In the genomic region with DNA sequence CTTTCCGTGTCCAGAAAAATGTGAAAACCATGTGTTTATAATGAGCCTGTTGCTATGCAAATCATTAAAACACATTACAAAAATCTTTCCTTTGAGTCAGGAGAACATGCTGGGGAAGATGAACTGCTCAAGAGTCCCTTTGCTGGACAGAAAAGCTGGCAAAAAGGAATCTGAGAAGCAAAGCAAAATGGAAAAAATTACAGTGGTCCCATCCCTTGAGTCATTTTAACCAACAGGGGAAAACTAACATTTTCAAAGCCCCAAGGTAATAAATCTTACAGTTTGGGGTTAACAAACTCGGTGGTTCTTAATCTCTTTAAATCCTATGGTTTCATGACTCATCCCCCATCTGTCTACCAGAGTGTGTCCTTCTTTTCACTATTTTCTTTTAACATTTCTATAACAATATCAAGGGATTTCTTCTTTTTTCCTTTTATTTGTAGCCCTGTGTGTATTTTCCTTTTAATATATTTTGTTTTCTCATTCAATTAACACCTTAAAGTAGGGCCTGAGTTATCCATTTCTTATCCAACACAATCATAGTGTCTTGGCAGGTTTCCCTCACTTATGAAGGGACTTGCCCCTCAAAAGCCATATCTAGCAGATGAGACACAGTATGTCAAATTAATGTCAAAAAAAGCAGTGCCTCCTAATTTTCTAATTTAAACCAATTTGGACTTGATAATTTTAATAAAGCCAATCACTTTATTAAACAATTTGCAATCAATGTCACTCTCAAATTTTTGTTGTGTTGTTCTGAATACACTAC, we compare ENCODE assay signal across 11 cellular contexts.
DNase-seq lines count a peak whose midpoint lies in the region; ATAC-seq and TF ChIP-seq lines count a peak whose summit lies in the region.
"Had no signal": no experiment of that assay in that cellular context is flagged by ENCODE, and none has a peak within 500 bp of the region (broad histone marks: within the 10 kb centered on the region; RNA-seq: fewer than 3 reads in every experiment).

No MANE protein-coding gene starts in this region.

- H3K9me3 ChIP-seq in left lung (no peaks in the 10 kb centered on the region), vagina (no peaks in the 10 kb centered on the region)
- H3K9me3 ChIP-seq: adrenal gland, neutrophil had no signal

- in situ Hi-C loops in KBM-7 (cut with MboI; ENCODE audit: low pct_unique_long_range_greater_than_20kb, low sequenced_read_pairs), result no loop called here

- H3K4me1 ChIP-seq in left lung, result no peaks in the 10 kb centered on the region
- H3K4me1 ChIP-seq in vagina, result peaks cover 34% of the 10 kb centered on the region

- peaks cover 33% of the 10 kb centered on the region for H3K4me1 Mint-ChIP-seq in activated naive CD8-positive, alpha-beta T cell treated with anti-CD3 and anti-CD28 coated beads for 36 hours
- H3K4me1 Mint-ChIP-seq in effector memory CD8-positive, alpha-beta T cell (ENCODE audit: low read depth in 2 of 2), result peaks cover 0 to 3% of the 10 kb centered on the region in 2 donors

- H3K9me3 Mint-ChIP-seq in activated naive CD8-positive, alpha-beta T cell treated with anti-CD3 and anti-CD28 coated beads for 36 hours, result peaks cover 2% of the 10 kb centered on the region
- no peaks in the 10 kb centered on the region for H3K9me3 Mint-ChIP-seq in effector memory CD8-positive, alpha-beta T cell

- H3K27ac Mint-ChIP-seq in activated naive CD8-positive, alpha-beta T cell treated with anti-CD3 and anti-CD28 coated beads for 36 hours, result peak overlapping the region; percentile 85
- H3K27ac Mint-ChIP-seq in effector memory CD8-positive, alpha-beta T cell, result no peak overlapping the region

- H3K4me3 Mint-ChIP-seq in activated naive CD8-positive, alpha-beta T cell treated with anti-CD3 and anti-CD28 coated beads for 36 hours, result no peak overlapping the region
- H3K4me3 Mint-ChIP-seq in effector memory CD8-positive, alpha-beta T cell, result no peak overlapping the region

- H3K4me3 ChIP-seq in left lung, result no peak overlapping the region
- H3K4me3 ChIP-seq in vagina, result no peak overlapping the region
- H3K4me3 ChIP-seq: adrenal gland had no signal

- TF ChIP-seq POLR2A in vagina (IDR thresholded peaks at IDR 0.05), result no peak

- H3K36me3 ChIP-seq in left lung, result no peaks in the 10 kb centered on the region
- no peaks in the 10 kb centered on the region for H3K36me3 ChIP-seq in vagina
- H3K36me3 ChIP-seq: adrenal gland, neutrophil had no signal

- ATAC-seq in left lung (peak; percentile 60), GM21367 (IDR thresholded peaks at IDR 0.05; ENCODE audit: unreplicated experiment) (no peak), GM21786 (IDR thresholded peaks at IDR 0.05; ENCODE audit: unreplicated experiment) (no peak)
- ATAC-seq in effector memory CD8-positive, alpha-beta T cell (replicated peaks), result no peak

- H3K27ac ChIP-seq in left lung (peak overlapping the region in 1 of 2 donors; percentile 27), vagina (no peak overlapping the region)
- H3K27ac ChIP-seq: neutrophil had no signal

- intact Hi-C loops in left lung (cut with DNase I) (no loop called here), vagina (cut with DNase I) (no loop called here)

- DNase-seq in AG20443 (ENCODE audit: low spot score) (peak; percentile 66), KBM-7 (peak; percentile 51), left lung (no peak), vagina (ENCODE audit: extremely low spot score in 2 of 2) (no peak)
- no peak for DNase-seq in activated naive CD8-positive, alpha-beta T cell treated with anti-CD3 and anti-CD28 coated beads for 36 hours
- DNase-seq in effector memory CD8-positive, alpha-beta T cell, result no peak
- DNase-seq: adrenal gland, NCI-H1436 treated with DMSO at 0.1 percent for 48 hours had no signal

- H3K27me3 ChIP-seq in left lung (no peaks in the 10 kb centered on the region), vagina (no peaks in the 10 kb centered on the region)
- H3K27me3 ChIP-seq: adrenal gland, neutrophil had no signal

- no peaks in the 10 kb centered on the region for H3K36me3 Mint-ChIP-seq in activated naive CD8-positive, alpha-beta T cell treated with anti-CD3 and anti-CD28 coated beads for 36 hours
- H3K36me3 Mint-ChIP-seq in effector memory CD8-positive, alpha-beta T cell (ENCODE audit: insufficient read depth), result no peaks in the 10 kb centered on the region

- peaks cover 2% of the 10 kb centered on the region for H3K27me3 Mint-ChIP-seq in activated naive CD8-positive, alpha-beta T cell treated with anti-CD3 and anti-CD28 coated beads for 36 hours
- peaks cover 0 to 14% of the 10 kb centered on the region in 2 donors for H3K27me3 Mint-ChIP-seq in effector memory CD8-positive, alpha-beta T cell

- TF ChIP-seq CTCF in left lung (IDR thresholded peaks at IDR 0.05), result no peak
- no peak for TF ChIP-seq CTCF in vagina (IDR thresholded peaks at IDR 0.05)

Comparison
In these comparisons a context has a peak if more than half of its experiments do, and no peak if none do; other contexts are left out.
1. DNase-seq: peak in AG20443 (single experiment) and KBM-7 (single experiment); none in activated naive CD8-positive, alpha-beta T cell treated with anti-CD3 and anti-CD28 coated beads for 36 hours (single experiment), left lung (0 of 2), vagina (0 of 2) and effector memory CD8-positive, alpha-beta T cell (0 of 3).